Comparison of ENCODE assay signal across 26 cellular contexts in the genomic region with DNA sequence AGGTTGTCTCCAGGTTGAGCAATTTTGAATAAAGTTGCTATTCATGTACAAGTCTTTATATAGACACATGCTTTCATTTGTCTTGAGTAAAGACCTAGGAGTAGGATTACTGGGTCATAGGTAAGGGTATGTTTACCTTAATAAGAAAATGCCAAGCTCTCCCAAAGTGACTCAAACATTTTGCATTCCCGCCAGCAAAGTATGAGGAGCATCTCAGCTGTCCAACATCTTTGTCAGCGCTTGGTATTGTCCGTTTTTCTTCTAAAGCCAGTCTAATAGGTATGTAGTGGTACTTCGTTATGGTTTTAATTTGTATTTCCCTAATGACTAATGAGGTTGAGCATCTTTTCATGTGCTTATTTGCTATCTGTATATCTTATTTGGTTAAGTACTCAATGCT.
DNase-seq lines count a peak whose midpoint lies in the region; ATAC-seq and FAIRE-seq lines count a peak whose summit lies in the region.
"Had no signal": no experiment of that assay in that cellular context is flagged by ENCODE, and none has a peak within 500 bp of the region (broad histone marks: within the 10 kb centered on the region; RNA-seq: fewer than 3 reads in every experiment).

No MANE protein-coding gene starts in this region.

- H2BK5ac ChIP-seq in trophoblast cell (ENCODE audit: low read depth, low read length, poor library complexity), result no peak overlapping the region

- H3K79me1 ChIP-seq in trophoblast cell (ENCODE audit: low read length), result no peaks in the 10 kb centered on the region

- H3K9ac ChIP-seq in trophoblast cell (ENCODE audit: low read length), result no peak overlapping the region

- no peak overlapping the region for H4K8ac ChIP-seq in trophoblast cell (ENCODE audit: low read depth, low read length)

- H2AFZ ChIP-seq in trophoblast cell (ENCODE audit: insufficient read depth, low read length, poor library complexity), result no peak overlapping the region

- H3K27me3 Mint-ChIP-seq in activated CD4-positive, alpha-beta T cell treated with anti-CD3 and anti-CD28 coated beads, Interleukin-2, amount 10 ng/mL, durations not matched to agents 24 days and 14 days, result no peaks in the 10 kb centered on the region
- H3K27me3 Mint-ChIP-seq in T-helper 17 cell, result no peaks in the 10 kb centered on the region
- no peaks in the 10 kb centered on the region for H3K27me3 Mint-ChIP-seq in stimulated activated naive B cell treated with anti-CD40 and anti-IgM and Interleukin-4, amounts not matched to agents 10 μg/mL and 1 μg/mL and 100 μg/mL, for 72 hours
- H3K27me3 Mint-ChIP-seq in activated CD4-positive, alpha-beta T cell treated with anti-CD3 and anti-CD28 coated beads, Interleukin-2, amount 10 ng/mL, durations not matched to agents 7 days and 5 days, result no peaks in the 10 kb centered on the region

- no peaks in the 10 kb centered on the region for H3K79me2 ChIP-seq in trophoblast cell (ENCODE audit: control insufficient read depth, insufficient read depth, low read length, poor library complexity)

- WGBS in trophoblast cell (ENCODE audit: extremely low coverage, insufficient coverage, insufficient read length), result no CpG with 5 or more reads among the region's 4 CpGs

- H3K4me3 Mint-ChIP-seq in activated CD4-positive, alpha-beta T cell treated with anti-CD3 and anti-CD28 coated beads, Interleukin-2, amount 10 ng/mL, durations not matched to agents 24 days and 14 days, result no peak overlapping the region
- H3K4me3 Mint-ChIP-seq in T-helper 17 cell, result peak overlapping the region; percentile 21
- H3K4me3 Mint-ChIP-seq in stimulated activated naive B cell treated with anti-CD40 and anti-IgM and Interleukin-4, amounts not matched to agents 10 μg/mL and 1 μg/mL and 100 μg/mL, for 72 hours, result no peak overlapping the region
- no peak overlapping the region for H3K4me3 Mint-ChIP-seq in activated CD4-positive, alpha-beta T cell treated with anti-CD3 and anti-CD28 coated beads, Interleukin-2, amount 10 ng/mL, durations not matched to agents 7 days and 5 days
- H3K4me3 Mint-ChIP-seq: CD14-positive monocyte had no signal

- DNase-seq in activated CD4-positive, alpha-beta T cell treated with anti-CD3 and anti-CD28 coated beads, Interleukin-2, amount 10 ng/mL, durations not matched to agents 24 days and 14 days, result peak; percentile 6
- no peak for DNase-seq in activated CD4-positive, alpha-beta T cell treated with anti-CD3 and anti-CD28 coated beads for 4 hours
- DNase-seq in GM19239 (ENCODE audit: insufficient read length, low spot score) (no peak), T-helper 17 cell (no peak), trophoblast cell (peak; percentile 51 to 83), NCI-H1092 (lab: John Stamatoyannopoulos, UW) (no peak)
- DNase-seq in stimulated activated naive B cell treated with anti-CD40 and anti-IgM and Interleukin-4, amounts not matched to agents 10 μg/mL and 1 μg/mL and 100 μg/mL, for 72 hours, result no peak
- DNase-seq in activated CD4-positive, alpha-beta T cell treated with anti-CD3 and anti-CD28 coated beads, Interleukin-2, amount 10 ng/mL, durations not matched to agents 7 days and 5 days, result no peak
- DNase-seq: BE2C, Calu3, DMS79 treated with DMSO at 0.1 percent for 48 hours, GF-D8, HCEC 1CT, Kasumi-1, MG63, NCI-H1417, NCI-H1694, NCI-H2029 treated with DMSO at 0.1 percent for 48 hours, NCI-H2227 treated with DMSO at 0.1 percent for 48 hours, NCI-H526 treated with DMSO at 0.1 percent for 48 hours, Right ventricle myocardium superior, RPMI8226 had no signal

- ATAC-seq in T-helper 17 cell, result no peak
- ATAC-seq in stimulated activated naive B cell treated with anti-CD40 and anti-IgM and Interleukin-4, amounts not matched to agents 10 μg/mL and 1 μg/mL and 100 μg/mL, for 72 hours (replicated peaks), result no peak

- H4K12ac ChIP-seq in trophoblast cell (ENCODE audit: low read depth, low read length), result no peak overlapping the region

- no peak overlapping the region for H2AK5ac ChIP-seq in trophoblast cell (ENCODE audit: low read length)

- H3K4me2 ChIP-seq in trophoblast cell (ENCODE audit: low read length), result no peak overlapping the region

- no peaks in the 10 kb centered on the region for H3K4me1 ChIP-seq in trophoblast cell (ENCODE audit: control insufficient read depth in 1 of 2, insufficient read depth in 2 of 2, low read length in 2 of 2)

- H4K91ac ChIP-seq in trophoblast cell (ENCODE audit: low read depth, low read length), result no peak overlapping the region

- CTCF ChIA-PET in activated CD4-positive, alpha-beta T cell treated with anti-CD3 and anti-CD28 coated beads, Interleukin-2, amount 10 ng/mL, durations not matched to agents 7 days and 5 days (lab: Charles Lee), result interaction anchor here (0.6 to 1.3 kb wide), 2 partner anchors 13 to 61 kb away, joined by 3 read pairs; no protein-coding TSS in a partner anchor

- no peak overlapping the region for H3K4me3 ChIP-seq in trophoblast cell (ENCODE audit: low read depth, low read length)
- H3K4me3 ChIP-seq: MG63 had no signal

- H3K36me3 Mint-ChIP-seq in activated CD4-positive, alpha-beta T cell treated with anti-CD3 and anti-CD28 coated beads, Interleukin-2, amount 10 ng/mL, durations not matched to agents 24 days and 14 days (ENCODE audit: low read depth), result peaks cover 23% of the 10 kb centered on the region
- H3K36me3 Mint-ChIP-seq in T-helper 17 cell (ENCODE audit: low read depth), result no peaks in the 10 kb centered on the region
- H3K36me3 Mint-ChIP-seq in stimulated activated naive B cell treated with anti-CD40 and anti-IgM and Interleukin-4, amounts not matched to agents 10 μg/mL and 1 μg/mL and 100 μg/mL, for 72 hours, result peaks cover 1 to 19% of the 10 kb centered on the region in 2 donors
- H3K36me3 Mint-ChIP-seq in activated CD4-positive, alpha-beta T cell treated with anti-CD3 and anti-CD28 coated beads, Interleukin-2, amount 10 ng/mL, durations not matched to agents 7 days and 5 days (ENCODE audit: low read depth), result peaks cover 21% of the 10 kb centered on the region

- H3K9me3 Mint-ChIP-seq in activated CD4-positive, alpha-beta T cell treated with anti-CD3 and anti-CD28 coated beads, Interleukin-2, amount 10 ng/mL, durations not matched to agents 24 days and 14 days, result peaks cover 9% of the 10 kb centered on the region
- peaks cover 2 to 3% of the 10 kb centered on the region in 2 donors for H3K9me3 Mint-ChIP-seq in stimulated activated naive B cell treated with anti-CD40 and anti-IgM and Interleukin-4, amounts not matched to agents 10 μg/mL and 1 μg/mL and 100 μg/mL, for 72 hours
- H3K9me3 Mint-ChIP-seq in activated CD4-positive, alpha-beta T cell treated with anti-CD3 and anti-CD28 coated beads, Interleukin-2, amount 10 ng/mL, durations not matched to agents 7 days and 5 days, result peaks cover 7% of the 10 kb centered on the region

- H3K18ac ChIP-seq in trophoblast cell (ENCODE audit: low read length), result no peak overlapping the region

- H3K4ac ChIP-seq in trophoblast cell (ENCODE audit: low read depth, low read length), result no peak overlapping the region

- H3K27ac Mint-ChIP-seq in activated CD4-positive, alpha-beta T cell treated with anti-CD3 and anti-CD28 coated beads, Interleukin-2, amount 10 ng/mL, durations not matched to agents 24 days and 14 days, result no peak overlapping the region
- H3K27ac Mint-ChIP-seq in T-helper 17 cell, result no peak overlapping the region
- H3K27ac Mint-ChIP-seq in stimulated activated naive B cell treated with anti-CD40 and anti-IgM and Interleukin-4, amounts not matched to agents 10 μg/mL and 1 μg/mL and 100 μg/mL, for 72 hours, result no peak overlapping the region
- H3K27ac Mint-ChIP-seq in activated CD4-positive, alpha-beta T cell treated with anti-CD3 and anti-CD28 coated beads, Interleukin-2, amount 10 ng/mL, durations not matched to agents 7 days and 5 days, result no peak overlapping the region

- POLR2A ChIA-PET in activated CD4-positive, alpha-beta T cell treated with anti-CD3 and anti-CD28 coated beads, Interleukin-2, amount 10 ng/mL, durations not matched to agents 7 days and 5 days (lab: Charles Lee), result no interaction called here

- no peaks in the 10 kb centered on the region for H3K27me3 ChIP-seq in trophoblast cell (ENCODE audit: insufficient read depth, low read length)
- H3K27me3 ChIP-seq: BE2C, MG63 had no signal

- no peak overlapping the region for H2BK120ac ChIP-seq in trophoblast cell (ENCODE audit: insufficient read depth, low read length, poor library complexity)

- no peak overlapping the region for H2BK12ac ChIP-seq in trophoblast cell (ENCODE audit: low read length)

- no peaks in the 10 kb centered on the region for H3K9me3 ChIP-seq in T-helper 17 cell (ENCODE audit: control insufficient read depth, low read length, poor library complexity, severe bottlenecking)
- H3K9me3 ChIP-seq in trophoblast cell (ENCODE audit: insufficient read depth, low read depth, low read length), result no peaks in the 10 kb centered on the region
- H3K9me3 ChIP-seq: MG63 had no signal

- H3K4me1 Mint-ChIP-seq in activated CD4-positive, alpha-beta T cell treated with anti-CD3 and anti-CD28 coated beads, Interleukin-2, amount 10 ng/mL, durations not matched to agents 24 days and 14 days, result peaks cover 28% of the 10 kb centered on the region
- peaks cover 38% of the 10 kb centered on the region for H3K4me1 Mint-ChIP-seq in T-helper 17 cell
- H3K4me1 Mint-ChIP-seq in stimulated activated naive B cell treated with anti-CD40 and anti-IgM and Interleukin-4, amounts not matched to agents 10 μg/mL and 1 μg/mL and 100 μg/mL, for 72 hours, result peaks cover 23 to 48% of the 10 kb centered on the region in 2 donors
- H3K4me1 Mint-ChIP-seq in activated CD4-positive, alpha-beta T cell treated with anti-CD3 and anti-CD28 coated beads, Interleukin-2, amount 10 ng/mL, durations not matched to agents 7 days and 5 days, result peaks cover 34% of the 10 kb centered on the region

- FAIRE-seq in GM19239 (lab: Jason Lieb, UNC), result peak; percentile 31
- FAIRE-seq: H1 had no signal

- intact Hi-C loops in activated CD4-positive, alpha-beta T cell treated with anti-CD3 and anti-CD28 coated beads, Interleukin-2, amount 10 ng/mL, durations not matched to agents 24 days and 14 days (cut with micrococcal nuclease), result no loop called here

- H3K14ac ChIP-seq in trophoblast cell (ENCODE audit: low read length), result no peak overlapping the region

- H3K27ac ChIP-seq in trophoblast cell (ENCODE audit: low read depth, low read length), result no peak overlapping the region
- H3K27ac ChIP-seq: 22Rv1, HL-60 had no signal

- no peaks in the 10 kb centered on the region for H3K36me3 ChIP-seq in trophoblast cell (ENCODE audit: control insufficient read depth in 1 of 2, insufficient read depth in 2 of 2, low read length in 2 of 2)
- H3K36me3 ChIP-seq: BE2C, MG63 had no signal

- H3K23ac ChIP-seq in trophoblast cell (ENCODE audit: low read length), result no peak overlapping the region

Comparison
In these comparisons a context has a peak if more than half of its experiments do, and no peak if none do; other contexts are left out.
1. DNase-seq: peak in activated CD4-positive, alpha-beta T cell treated with anti-CD3 and anti-CD28 coated beads, Interleukin-2, amount 10 ng/mL, durations not matched to agents 24 days and 14 days (single experiment) and trophoblast cell (2 of 2); none in activated CD4-positive, alpha-beta T cell treated with anti-CD3 and anti-CD28 coated beads for 4 hours (0 of 2), GM19239 (single experiment), T-helper 17 cell (0 of 3), NCI-H1092 (single experiment), stimulated activated naive B cell treated with anti-CD40 and anti-IgM and Interleukin-4, amounts not matched to agents 10 μg/mL and 1 μg/mL and 100 μg/mL, for 72 hours (single experiment) and activated CD4-positive, alpha-beta T cell treated with anti-CD3 and anti-CD28 coated beads, Interleukin-2, amount 10 ng/mL, durations not matched to agents 7 days and 5 days (single experiment).